In genomic region chr10:48641099-48641690, GRCh38 we compare ENCODE assay signal across 6 cellular contexts. TPM values are rescaled to one million over a fixed set of nuclear protein-coding genes. Genes with fewer than 3 reads are reported as not detected.
"Had no signal": no experiment of that assay in that cellular context is flagged by ENCODE, and none has a peak within 500 bp of the region (broad histone marks: within the 10 kb centered on the region; RNA-seq: fewer than 3 reads in every experiment).

No MANE protein-coding gene starts in this region.

RNA-seq across cellular contexts. Expression of gene ARHGAP22, which starts 36.3 kb away (rescaled TPM):
- total RNA-seq: activated naive CD4-positive, alpha-beta T cell treated with anti-CD3 and anti-CD28 coated beads for 36 hours; activated naive CD4-positive, alpha-beta T cell treated with anti-CD3 and anti-CD28 coated beads, Interleukin-2, amount 50 U/mL, for 72 hours; activated naive CD8-positive, alpha-beta T cell treated with anti-CD3 and anti-CD28 coated beads for 36 hours; activated T-cell treated with anti-CD3 and anti-CD28 coated beads, Interleukin-2, amount 50 U/mL, for 72 hours had no signal

RNA-seq across cellular contexts. Expression of gene WDFY4, which starts 43.5 kb away (rescaled TPM):
- total RNA-seq: cardiac muscle cell, chondrocyte had no signal
- polyA plus RNA-seq: cardiac muscle cell had no signal
